28 cellular contexts compared by ENCODE assay signal in the genomic region with DNA sequence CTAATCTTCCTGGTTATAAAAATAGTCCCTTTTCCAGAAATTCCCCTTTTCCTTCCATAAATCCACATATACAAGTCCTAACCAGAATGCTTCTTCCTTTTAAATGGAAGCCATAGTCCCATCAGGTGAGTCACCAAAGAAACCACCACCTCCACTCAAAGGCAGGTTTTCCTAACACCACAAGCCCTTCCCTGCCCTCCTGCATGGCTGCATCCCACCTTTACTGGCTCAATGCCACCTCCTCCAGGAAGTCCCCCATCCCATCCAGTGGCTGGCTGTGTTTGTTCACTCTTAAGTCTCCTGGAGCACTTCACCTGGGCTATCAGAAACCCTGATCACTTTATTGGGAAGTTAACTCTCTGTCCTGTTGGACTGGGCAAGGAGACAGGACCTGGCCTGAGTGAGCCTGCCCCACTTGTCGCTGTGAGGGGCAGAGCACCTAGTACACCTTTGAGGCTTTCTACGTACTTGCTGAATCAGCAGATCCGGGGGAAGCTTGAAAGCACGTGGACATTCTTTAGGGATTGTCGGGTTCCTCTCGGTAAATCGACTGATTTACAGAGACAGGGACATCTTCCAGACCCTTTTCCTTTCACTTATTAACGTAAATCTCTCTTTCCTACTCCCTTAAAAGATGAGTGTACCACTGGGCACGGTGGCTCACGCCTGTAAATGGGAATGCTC.
"Had no signal": no experiment of that assay in that cellular context is flagged by ENCODE, and none has a peak within 500 bp of the region (broad histone marks: within the 10 kb centered on the region; RNA-seq: fewer than 3 reads in every experiment).

No MANE protein-coding gene starts in this region.

- H3K4me3 ChIP-seq: cardiac muscle cell, coronary artery, dorsolateral prefrontal cortex, heart right ventricle, thoracic aorta had no signal

- FAIRE-seq: urothelium cell line had no signal

- H3K36me3 Mint-ChIP-seq: activated CD8-positive, alpha-beta memory T cell treated with anti-CD3 and anti-CD28 coated beads, Interleukin-2, amount 10 ng/mL, durations not matched to agents 7 days and 5 days; activated naive CD8-positive, alpha-beta T cell had no signal

- ATAC-seq: activated CD8-positive, alpha-beta memory T cell treated with anti-CD3 and anti-CD28 coated beads, Interleukin-2, amount 10 ng/mL, durations not matched to agents 7 days and 5 days; heart right ventricle; left ventricle myocardium superior; WTC11 had no signal

- H3K9me3 ChIP-seq: neutrophil, thoracic aorta had no signal

- H3K36me3 ChIP-seq: cardiac muscle cell, heart right ventricle, neutrophil, thoracic aorta had no signal

- H3K4me1 Mint-ChIP-seq: activated CD4-positive, alpha-beta T cell treated with anti-CD3 and anti-CD28 coated beads, Interleukin-2, amount 10 ng/mL, durations not matched to agents 7 days and 5 days; WTC11 had no signal

- H3K27ac ChIP-seq: cardiac muscle cell, coronary artery, dorsolateral prefrontal cortex, heart right ventricle, neutrophil, thoracic aorta had no signal

- DNase-seq: activated CD4-positive, alpha-beta memory T cell treated with anti-CD3 and anti-CD28 coated beads, Interleukin-2, amount 10 ng/mL, durations not matched to agents 7 days and 5 days; activated CD4-positive, alpha-beta T cell treated with anti-CD3 and anti-CD28 coated beads for 1 hour; activated CD4-positive, alpha-beta T cell treated with anti-CD3 and anti-CD28 coated beads, Interleukin-2, amount 10 ng/mL, durations not matched to agents 7 days and 5 days; activated CD8-positive, alpha-beta memory T cell treated with anti-CD3 and anti-CD28 coated beads, Interleukin-2, amount 10 ng/mL, durations not matched to agents 7 days and 5 days; activated effector memory CD4-positive, alpha-beta T cell treated with Interleukin-2 at 50 U/mL for 16 hours; activated naive CD4-positive, alpha-beta T cell treated with Interleukin-2 at 50 U/mL for 16 hours; anterior cingulate cortex; dorsolateral prefrontal cortex; effector memory CD4-positive, alpha-beta T cell; foreskin melanocyte; heart right ventricle; kidney glomerular epithelial cell; left ventricle myocardium superior; retina; stimulated activated naive CD4-positive, alpha-beta T cell; SW 1271; T1000; trophoblast cell had no signal

- H3K27me3 ChIP-seq: cardiac muscle cell, dorsolateral prefrontal cortex had no signal

- H3K4me3 Mint-ChIP-seq: activated CD4-positive, alpha-beta memory T cell treated with anti-CD3 and anti-CD28 coated beads, Interleukin-2, amount 10 ng/mL, durations not matched to agents 7 days and 5 days; activated CD4-positive, alpha-beta T cell treated with anti-CD3 and anti-CD28 coated beads, Interleukin-2, amount 10 ng/mL, durations not matched to agents 7 days and 5 days; activated CD8-positive, alpha-beta memory T cell treated with anti-CD3 and anti-CD28 coated beads, Interleukin-2, amount 10 ng/mL, durations not matched to agents 7 days and 5 days; activated naive CD8-positive, alpha-beta T cell; nephron; T-helper 1 cell treated with Interleukin-12 subunit alpha and Interleukin-12 subunit beta and Interleukin-4 antibody, amounts not matched to agents 30 μg/mL and 1 μg/mL, for 36 hours; WTC11 had no signal

- H3K4me1 ChIP-seq: heart right ventricle had no signal

- H3K27ac Mint-ChIP-seq: activated CD4-positive, alpha-beta memory T cell treated with anti-CD3 and anti-CD28 coated beads, Interleukin-2, amount 10 ng/mL, durations not matched to agents 7 days and 5 days; activated CD4-positive, alpha-beta T cell treated with anti-CD3 and anti-CD28 coated beads, Interleukin-2, amount 10 ng/mL, durations not matched to agents 7 days and 5 days; activated CD8-positive, alpha-beta memory T cell treated with anti-CD3 and anti-CD28 coated beads, Interleukin-2, amount 10 ng/mL, durations not matched to agents 7 days and 5 days; activated naive CD8-positive, alpha-beta T cell; nephron; progenitor cell of endocrine pancreas; T-helper 1 cell treated with Interleukin-12 subunit alpha and Interleukin-12 subunit beta and Interleukin-4 antibody, amounts not matched to agents 30 μg/mL and 1 μg/mL, for 36 hours; WTC11 had no signal
